Comparison of ENCODE assay signal across 1 cellular context in the genomic region with DNA sequence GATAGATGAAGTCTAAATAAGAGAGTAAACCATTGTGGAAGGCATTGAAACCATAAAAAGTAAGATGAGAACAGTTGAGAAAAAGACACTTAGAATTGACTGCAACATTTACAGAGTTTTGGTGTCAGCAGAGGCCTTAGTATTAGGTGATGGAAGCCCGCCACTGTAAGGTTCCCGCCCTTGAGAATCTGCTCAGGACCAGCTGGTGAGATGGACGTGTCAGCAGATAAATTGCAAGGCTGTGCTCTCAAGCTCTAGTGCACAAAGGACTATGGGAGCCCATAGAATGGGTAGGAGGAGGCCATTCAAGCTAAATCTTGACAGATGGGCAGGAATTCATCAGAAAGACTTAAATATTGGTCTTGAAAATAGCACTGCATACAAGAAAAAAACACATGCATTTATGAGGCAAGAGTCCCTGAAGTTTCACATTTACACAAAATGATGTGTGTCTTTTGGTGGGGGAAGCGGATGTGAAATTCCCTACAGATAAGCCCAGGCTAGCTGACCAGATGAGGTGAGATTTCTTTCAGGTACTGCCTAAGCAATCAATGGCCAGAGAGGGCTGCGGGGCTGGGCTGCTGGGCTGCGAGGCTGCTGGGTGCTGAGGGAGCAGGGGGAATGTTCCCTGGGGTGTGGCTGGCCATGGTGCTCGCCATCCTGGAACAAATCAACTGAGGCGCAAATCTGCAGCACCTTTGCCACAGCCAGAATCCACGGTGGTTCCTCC.
A peak's percentile ranks its signal among the peaks of the same experiment; 100 is the strongest.
TF ChIP-seq lines count a peak whose summit lies in the region.

No MANE protein-coding gene starts in this region.

TF ChIP-seq in HEK293, 187 proteins besides CTCF, POLR2A, EP300 and RAD21:
- TF ChIP-seq, protein P1, sequence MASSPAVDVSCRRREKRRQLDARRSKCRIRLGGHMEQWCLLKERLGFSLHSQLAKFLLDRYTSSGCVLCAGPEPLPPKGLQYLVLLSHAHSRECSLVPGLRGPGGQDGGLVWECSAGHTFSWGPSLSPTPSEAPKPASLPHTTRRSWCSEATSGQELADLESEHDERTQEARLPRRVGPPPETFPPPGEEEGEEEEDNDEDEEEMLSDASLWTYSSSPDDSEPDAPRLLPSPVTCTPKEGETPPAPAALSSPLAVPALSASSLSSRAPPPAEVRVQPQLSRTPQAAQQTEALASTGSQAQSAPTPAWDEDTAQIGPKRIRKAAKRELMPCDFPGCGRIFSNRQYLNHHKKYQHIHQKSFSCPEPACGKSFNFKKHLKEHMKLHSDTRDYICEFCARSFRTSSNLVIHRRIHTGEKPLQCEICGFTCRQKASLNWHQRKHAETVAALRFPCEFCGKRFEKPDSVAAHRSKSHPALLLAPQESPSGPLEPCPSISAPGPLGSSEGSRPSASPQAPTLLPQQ (tag by site-specific recombination; IDR thresholded peaks at IDR 0.05) = no peak
- TF ChIP-seq, protein P2, sequence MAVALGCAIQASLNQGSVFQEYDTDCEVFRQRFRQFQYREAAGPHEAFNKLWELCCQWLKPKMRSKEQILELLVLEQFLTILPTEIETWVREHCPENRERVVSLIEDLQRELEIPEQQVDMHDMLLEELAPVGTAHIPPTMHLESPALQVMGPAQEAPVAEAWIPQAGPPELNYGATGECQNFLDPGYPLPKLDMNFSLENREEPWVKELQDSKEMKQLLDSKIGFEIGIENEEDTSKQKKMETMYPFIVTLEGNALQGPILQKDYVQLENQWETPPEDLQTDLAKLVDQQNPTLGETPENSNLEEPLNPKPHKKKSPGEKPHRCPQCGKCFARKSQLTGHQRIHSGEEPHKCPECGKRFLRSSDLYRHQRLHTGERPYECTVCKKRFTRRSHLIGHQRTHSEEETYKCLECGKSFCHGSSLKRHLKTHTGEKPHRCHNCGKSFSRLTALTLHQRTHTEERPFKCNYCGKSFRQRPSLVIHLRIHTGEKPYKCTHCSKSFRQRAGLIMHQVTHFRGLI (tag by site-specific recombination; IDR thresholded peaks at IDR 0.05) = peak; percentile 45
